ENCODE assay signal across 8 cellular contexts in the genomic region with DNA sequence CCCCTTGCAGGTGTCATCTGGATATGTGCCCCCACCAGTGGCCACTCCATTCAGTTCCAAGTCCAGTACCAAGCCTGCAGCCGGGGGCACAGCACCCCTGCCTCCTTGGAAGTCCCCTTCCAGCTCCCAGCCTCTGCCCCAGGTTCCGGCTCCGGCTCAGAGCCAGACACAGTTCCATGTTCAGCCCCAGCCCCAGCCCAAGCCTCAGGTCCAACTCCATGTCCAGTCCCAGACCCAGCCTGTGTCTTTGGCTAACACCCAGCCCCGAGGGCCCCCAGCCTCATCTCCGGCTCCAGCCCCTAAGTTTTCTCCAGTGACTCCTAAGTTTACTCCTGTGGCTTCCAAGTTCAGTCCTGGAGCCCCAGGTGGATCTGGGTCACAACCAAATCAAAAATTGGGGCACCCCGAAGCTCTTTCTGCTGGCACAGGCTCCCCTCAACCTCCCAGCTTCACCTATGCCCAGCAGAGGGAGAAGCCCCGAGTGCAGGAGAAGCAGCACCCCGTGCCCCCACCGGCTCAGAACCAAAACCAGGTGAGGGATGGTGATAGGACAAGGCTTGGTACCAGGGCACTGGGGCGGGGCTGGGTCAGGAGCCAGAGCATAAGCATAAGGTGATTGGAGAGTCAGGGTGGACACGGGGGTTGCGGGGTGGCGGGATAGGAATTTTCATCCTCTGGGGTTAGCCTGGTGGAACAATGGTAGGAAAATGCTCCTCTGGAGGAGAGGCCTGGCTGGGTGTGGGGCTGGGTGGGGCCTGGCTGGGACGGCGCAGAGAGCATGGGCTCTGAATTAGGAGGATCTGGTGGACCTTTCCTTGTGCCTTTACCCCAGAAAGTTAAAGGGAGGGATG. TPM values are rescaled to one million over a fixed set of nuclear protein-coding genes. Genes with fewer than 3 reads are reported as not detected.
DNase-seq lines count a peak whose midpoint lies in the region; ATAC-seq and TF ChIP-seq lines count a peak whose summit lies in the region.

No MANE protein-coding gene starts in this region.

- POLR2A ChIA-PET in activated CD4-positive, alpha-beta T cell treated with anti-CD3 and anti-CD28 coated beads for 36 hours (lab: Charles Lee) = interaction anchor here (0.6 to 2.0 kb wide), 3 partner anchors 23 to 72 kb away, joined by 3 to 7 read pairs (median 3); no protein-coding TSS in a partner anchor

- CTCF ChIA-PET in activated CD4-positive, alpha-beta T cell treated with anti-CD3 and anti-CD28 coated beads for 36 hours (lab: Charles Lee) = interaction anchor here (0.6 to 1.8 kb wide), 6 partner anchors 8 to 134 kb away, joined by 3 to 12 read pairs (median 3); no protein-coding TSS in a partner anchor

- H3K4me1 ChIP-seq in lung (ENCODE audit: control insufficient read depth in 2 of 2, insufficient read depth in 2 of 2, low read length in 2 of 2) (peaks cover 15 to 36% of the 10 kb centered on the region in 2 donors), thyroid gland (peaks cover 33 to 54% of the 10 kb centered on the region in 2 donors)

- TF ChIP-seq CTCF in lung (IDR thresholded peaks at IDR 0.05; ENCODE audit: control extremely low read depth, extremely low read depth) (no peak), thyroid gland (IDR thresholded peaks at IDR 0.05) (no peak)

- ATAC-seq in activated CD4-positive, alpha-beta T cell treated with anti-CD3 and anti-CD28 coated beads for 36 hours = no peak
- no peak for ATAC-seq in central memory CD8-positive, alpha-beta T cell (replicated peaks; ENCODE audit: extremely low read depth, poor library complexity, severe bottlenecking)
- ATAC-seq in lung (ENCODE audit: insufficient read depth, low FRiP score) (no peak), GM21717 (IDR thresholded peaks at IDR 0.05; ENCODE audit: unreplicated experiment) (no peak)

- H3K27ac ChIP-seq in lung (ENCODE audit: low read depth in 1 of 2, low read length in 1 of 2) (peak overlapping the region; percentile 90 to 99), thyroid gland (peak overlapping the region in 2 of 3 donors; percentile 97)

- H3K36me3 ChIP-seq in lung (ENCODE audit: control insufficient read depth in 2 of 2, insufficient read depth in 2 of 2, low read length in 2 of 2) = peaks cover 0 to 18% of the 10 kb centered on the region in 2 donors
- peaks cover 1 to 2% of the 10 kb centered on the region in 2 donors for H3K36me3 ChIP-seq in thyroid gland

- WGBS in lung, 2 donors = 79 to 86% methylated on average over 15 of the region's 15 CpGs
- WGBS in thyroid gland, 2 donors = 82 to 86% methylated on average over 13 to 15 of the region's 15 CpGs

- intact Hi-C loops in activated CD4-positive, alpha-beta T cell treated with anti-CD3 and anti-CD28 coated beads for 36 hours (cut with DNase I, micrococcal nuclease) = loop anchor here in 1 of 2 experiments (5.0 to 10.0 kb wide), 3 partner anchors 36 to 578 kb away; no protein-coding TSS in a partner anchor
- intact Hi-C loops in thyroid gland (cut with DNase I) = loop anchor here (5.0 to 10.0 kb wide), 2 partner anchors 34 to 98 kb away; partner anchors contain the start of genes CASP2 and TMEM139

- no peak overlapping the region for H3K27ac Mint-ChIP-seq in activated CD4-positive, alpha-beta T cell treated with anti-CD3 and anti-CD28 coated beads for 36 hours
- H3K27ac Mint-ChIP-seq in central memory CD8-positive, alpha-beta T cell (ENCODE audit: low read depth) = peak overlapping the region; percentile 20

- H3K9me3 Mint-ChIP-seq in activated CD4-positive, alpha-beta T cell treated with anti-CD3 and anti-CD28 coated beads for 36 hours (ENCODE audit: low read depth) = no peaks in the 10 kb centered on the region
- no peaks in the 10 kb centered on the region for H3K9me3 Mint-ChIP-seq in central memory CD8-positive, alpha-beta T cell

- no peaks in the 10 kb centered on the region for H3K9me3 ChIP-seq in lung (ENCODE audit: control insufficient read depth in 2 of 2, insufficient read depth in 1 of 2, low read length in 1 of 2)
- no peaks in the 10 kb centered on the region for H3K9me3 ChIP-seq in thyroid gland

- no peak for TF ChIP-seq POLR2A in thyroid gland (IDR thresholded peaks at IDR 0.05)

- H3K36me3 Mint-ChIP-seq in activated CD4-positive, alpha-beta T cell treated with anti-CD3 and anti-CD28 coated beads for 36 hours (ENCODE audit: low read depth) = peaks cover 5% of the 10 kb centered on the region
- H3K36me3 Mint-ChIP-seq in central memory CD8-positive, alpha-beta T cell (ENCODE audit: insufficient read depth) = peaks cover 9% of the 10 kb centered on the region

- H3K27me3 ChIP-seq in lung (ENCODE audit: control insufficient read depth, insufficient read depth) = no peaks in the 10 kb centered on the region
- no peaks in the 10 kb centered on the region for H3K27me3 ChIP-seq in thyroid gland

- peaks cover 18% of the 10 kb centered on the region for H3K4me1 Mint-ChIP-seq in activated CD4-positive, alpha-beta T cell treated with anti-CD3 and anti-CD28 coated beads for 36 hours
- peaks cover 29% of the 10 kb centered on the region for H3K4me1 Mint-ChIP-seq in central memory CD8-positive, alpha-beta T cell

- H3K4me3 Mint-ChIP-seq in activated CD4-positive, alpha-beta T cell treated with anti-CD3 and anti-CD28 coated beads for 36 hours = peak overlapping the region; percentile 82
- peak overlapping the region; percentile 91 for H3K4me3 Mint-ChIP-seq in central memory CD8-positive, alpha-beta T cell

- H3K27me3 Mint-ChIP-seq in activated CD4-positive, alpha-beta T cell treated with anti-CD3 and anti-CD28 coated beads for 36 hours = no peaks in the 10 kb centered on the region
- no peaks in the 10 kb centered on the region for H3K27me3 Mint-ChIP-seq in central memory CD8-positive, alpha-beta T cell

- H3K4me3 ChIP-seq in lung = peak overlapping the region; percentile 81
- no peak overlapping the region for H3K4me3 ChIP-seq in thyroid gland (replicated peaks in 1 of 3)

- no peak for DNase-seq in activated CD4-positive, alpha-beta T cell treated with anti-CD3 and anti-CD28 coated beads for 36 hours
- DNase-seq in activated CD4-positive, alpha-beta T cell treated with anti-CD3 and anti-CD28 coated beads, Interleukin-2, amount 50 U/mL, for 48 hours = no peak
- no peak for DNase-seq in central memory CD8-positive, alpha-beta T cell (ENCODE audit: low spot score in 2 of 2)
- DNase-seq in lung (ENCODE audit: low spot score) (no peak), thyroid gland (no peak), C1 segment of cervical spinal cord (lab: John Stamatoyannopoulos, UW) (no peak)
- no peak for DNase-seq in stimulated activated CD4-positive, alpha-beta T cell treated with anti-CD3 and anti-CD28 coated beads, Interleukin-1b, Interleukin-23, amount 100 ng/mL, for 48 hours

RNA-seq across cellular contexts. Expression of gene ZYX, which starts 1.9 kb away (rescaled TPM):
- total RNA-seq in activated CD4-positive, alpha-beta T cell treated with anti-CD3 and anti-CD28 coated beads for 36 hours = 100 to 1,000 TPM; 103 to 148 TPM
- 100 to 1,000 TPM; 100 to 310 TPM for total RNA-seq in lung
- polyA plus RNA-seq in lung = 100 to 1,000 TPM in 1 of 2 donors, 10 to 100 TPM in 1; 98.9 to 266 TPM
- total RNA-seq in thyroid gland = 10 to 100 TPM; 24.6 to 55.4 (median 31.3) TPM

RNA-seq across cellular contexts. Expression of gene FAM131B, which starts 20.5 kb away (rescaled TPM):
- total RNA-seq in activated CD4-positive, alpha-beta T cell treated with anti-CD3 and anti-CD28 coated beads for 36 hours = 1 to 10 TPM; 1.7 to 1.8 TPM
- total RNA-seq in lung = 1 to 10 TPM in 1 of 2 donors, under 1 TPM in 1; 0.80 to 1.1 TPM
- under 1 TPM; 0.18 to 0.29 TPM for polyA plus RNA-seq in lung
- total RNA-seq in thyroid gland = under 1 TPM in 2 of 4 donors, not detected in 2; 0.11 to 0.54 TPM

RNA-seq across cellular contexts. Expression of gene EPHA1, which starts 25.6 kb away (rescaled TPM):
- total RNA-seq in activated CD4-positive, alpha-beta T cell treated with anti-CD3 and anti-CD28 coated beads for 36 hours = 1 to 10 TPM; 2.4 to 2.8 TPM
- total RNA-seq in lung (10 to 100 TPM in 1 of 2 donors, 1 to 10 TPM in 1; 6.1 to 13.3 TPM), thyroid gland (10 to 100 TPM in 3 of 4 donors, 1 to 10 TPM in 1; 7.5 to 22.4 (median 16.4) TPM)
- 1 to 10 TPM; 4.2 to 5.7 TPM for polyA plus RNA-seq in lung
